17 cellular contexts compared by ENCODE assay signal in genomic region chr13:28056970-28057712, GRCh38. TPM values are rescaled to one million over a fixed set of nuclear protein-coding genes. Genes with fewer than 3 reads are reported as not detected.
DNase-seq lines count a peak whose midpoint lies in the region; ATAC-seq and TF ChIP-seq lines count a peak whose summit lies in the region.
"Had no signal": no experiment of that assay in that cellular context is flagged by ENCODE, and none has a peak within 500 bp of the region (broad histone marks: within the 10 kb centered on the region; RNA-seq: fewer than 3 reads in every experiment).

No MANE protein-coding gene starts in this region.

- H3K27me3 ChIP-seq in BLaER1 treated with 17β-estradiol and CSF1 and Interleukin-3, amounts not matched to agents 10 nM and 100 nM: no peaks in the 10 kb centered on the region
- H3K27me3 ChIP-seq in gastroesophageal sphincter: peaks cover 22% of the 10 kb centered on the region
- peaks cover 0 to 12% (median 0%) of the 10 kb centered on the region in 3 donors for H3K27me3 ChIP-seq in stomach
- H3K27me3 ChIP-seq: ascending aorta had no signal

- intact Hi-C loops in stomach (cut with DNase I; ENCODE audit: low total_unique reads): no loop called here

- TF ChIP-seq CTCF in gastroesophageal sphincter (IDR thresholded peaks at IDR 0.05): no peak
- TF ChIP-seq CTCF in stomach (IDR thresholded peaks at IDR 0.05): no peak

- no peaks in the 10 kb centered on the region for H4K20me1 ChIP-seq in BLaER1 treated with 17β-estradiol and CSF1 and Interleukin-3, amounts not matched to agents 10 nM and 100 nM

- peaks cover 25 to 40% (median 35%) of the 10 kb centered on the region in 10 experiments for H3K4me1 ChIP-seq in BLaER1 treated with 17β-estradiol and CSF1 and Interleukin-3, amounts not matched to agents 10 nM and 100 nM
- H3K4me1 ChIP-seq in gastroesophageal sphincter (no peaks in the 10 kb centered on the region), stomach (no peaks in the 10 kb centered on the region)
- H3K4me1 ChIP-seq: A549, ascending aorta, parathyroid adenoma had no signal

- no peak overlapping the region for H3K4me3 ChIP-seq in BLaER1 treated with 17β-estradiol and CSF1 and Interleukin-3, amounts not matched to agents 10 nM and 100 nM
- no peak overlapping the region for H3K4me3 ChIP-seq in gastroesophageal sphincter
- no peak overlapping the region for H3K4me3 ChIP-seq in stomach
- H3K4me3 ChIP-seq: A549, ascending aorta, GM23338, mucosa of descending colon had no signal

- no peak for TF ChIP-seq EP300 in gastroesophageal sphincter (IDR thresholded peaks at IDR 0.05)
- no peak for TF ChIP-seq EP300 in stomach (IDR thresholded peaks at IDR 0.05)

- no peak overlapping the region for H3K27ac ChIP-seq in BLaER1 treated with 17β-estradiol and CSF1 and Interleukin-3, amounts not matched to agents 10 nM and 100 nM
- H3K27ac ChIP-seq in gastroesophageal sphincter: no peak overlapping the region
- H3K27ac ChIP-seq in stomach: no peak overlapping the region
- H3K27ac ChIP-seq: A549, ascending aorta, parathyroid adenoma had no signal

- WGBS in gastroesophageal sphincter (ENCODE audit: low coverage in 1 of 2), 2 donors: 61 to 93% methylated on average over 3 to 13 of the region's 13 CpGs
- WGBS in stomach, 5 donors: 81 to 90% (median 85%) methylated on average over 13 of the region's 13 CpGs

- TF ChIP-seq POLR2A in gastroesophageal sphincter (IDR thresholded peaks at IDR 0.05) (no peak), stomach (IDR thresholded peaks at IDR 0.05) (no peak)

- H3K4me2 ChIP-seq in BLaER1 treated with 17β-estradiol and CSF1 and Interleukin-3, amounts not matched to agents 10 nM and 100 nM: peak overlapping the region; percentile 11 to 49 (median 30); a peak in 13 of 22 replicates
- H3K4me2 ChIP-seq: A549, GM23338 had no signal

- no peaks in the 10 kb centered on the region for H3K36me3 ChIP-seq in BLaER1 treated with 17β-estradiol and CSF1 and Interleukin-3, amounts not matched to agents 10 nM and 100 nM
- H3K36me3 ChIP-seq in gastroesophageal sphincter (no peaks in the 10 kb centered on the region), stomach (no peaks in the 10 kb centered on the region)
- H3K36me3 ChIP-seq: ascending aorta had no signal

- no peaks in the 10 kb centered on the region for H3K9me3 ChIP-seq in BLaER1 treated with 17β-estradiol and CSF1 and Interleukin-3, amounts not matched to agents 10 nM and 100 nM (replicated peaks in 1 of 11)
- no peaks in the 10 kb centered on the region for H3K9me3 ChIP-seq in gastroesophageal sphincter
- no peaks in the 10 kb centered on the region for H3K9me3 ChIP-seq in stomach
- H3K9me3 ChIP-seq: A549, ascending aorta, mucosa of descending colon had no signal

- no peak overlapping the region for H3K9ac ChIP-seq in BLaER1 treated with 17β-estradiol and CSF1 and Interleukin-3, amounts not matched to agents 10 nM and 100 nM
- H3K9ac ChIP-seq: parathyroid adenoma had no signal

- peak; percentile 60 for ATAC-seq in GM19035 (IDR thresholded peaks at IDR 0.05; ENCODE audit: unreplicated experiment)
- ATAC-seq in HG02588 (IDR thresholded peaks at IDR 0.05; ENCODE audit: unreplicated experiment): peak; percentile 64
- peak; percentile 60 for ATAC-seq in HG03378 (IDR thresholded peaks at IDR 0.05; ENCODE audit: unreplicated experiment)
- no peak for ATAC-seq in gastroesophageal sphincter
- ATAC-seq: A549, WTC11 had no signal

- no peak for DNase-seq in pons (ENCODE audit: low spot score)
- no peak for DNase-seq in superior temporal gyrus (ENCODE audit: extremely low spot score)
- no peak for DNase-seq in stomach
- DNase-seq: activated T-cell treated with anti-CD3 and anti-CD28 coated beads, Interleukin-2, amount 50 U/mL, for 24 hours; mucosa of descending colon; NCI-H2171 had no signal

RNA-seq across cellular contexts. Expression of gene FLT3, which starts 43.2 kb away (rescaled TPM):
- total RNA-seq in gastroesophageal sphincter (1 to 10 TPM in 1 of 4 donors, under 1 TPM in 3; 0.46 to 1.1 (median 0.62) TPM), stomach (1 to 10 TPM in 3 of 5 donors, not detected in 2; 1.2 to 3.5 (median 1.6) TPM)
- polyA plus RNA-seq in stomach: under 1 TPM in 2 of 3 donors, not detected in 1; 0.18 to 0.46 TPM
- total RNA-seq: ascending aorta, fibroblast of villous mesenchyme had no signal
- polyA plus RNA-seq: A549 had no signal
